8 cellular contexts compared by ENCODE assay signal in the genomic region with DNA sequence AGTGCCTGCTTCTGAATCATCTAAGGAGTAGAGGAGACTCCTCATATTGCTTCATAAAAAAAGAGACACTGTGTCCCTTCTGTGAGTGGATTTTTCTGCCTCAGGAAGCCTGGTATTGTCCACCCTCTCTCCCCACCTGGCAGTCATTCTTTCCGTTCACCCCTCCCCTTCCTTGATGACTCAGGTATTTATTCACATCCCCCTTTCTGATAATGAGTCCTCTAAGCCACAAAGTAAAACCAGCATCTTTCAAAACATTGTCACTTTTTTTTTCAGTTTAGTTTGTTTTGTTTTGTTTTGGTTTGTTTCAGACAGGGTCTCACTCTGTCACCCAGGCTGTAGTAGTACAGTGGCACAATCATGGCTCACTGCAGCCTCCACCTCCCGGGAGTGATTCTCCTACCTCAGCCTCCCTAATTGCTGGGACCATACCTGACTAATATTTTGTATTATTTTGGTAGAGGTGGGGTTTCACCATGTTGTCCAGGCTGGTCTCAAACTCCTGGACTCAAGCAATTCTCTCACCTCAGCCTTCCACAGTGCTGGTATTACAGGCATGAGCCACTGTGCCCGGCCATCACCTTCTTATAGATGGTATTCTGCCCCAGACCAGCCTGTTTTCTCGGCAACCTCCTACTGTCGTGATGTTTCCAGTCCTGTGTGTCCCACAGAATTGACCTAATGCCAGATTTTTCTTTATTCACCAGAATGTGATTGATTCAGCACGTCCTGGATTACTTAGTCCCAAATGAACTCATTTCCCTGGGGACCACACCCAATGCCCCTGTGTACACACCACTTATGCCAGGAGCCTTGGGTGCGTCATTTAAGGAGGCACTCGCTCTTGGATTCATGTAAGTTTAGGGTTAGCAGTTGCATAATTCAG.
DNase-seq lines count a peak whose midpoint lies in the region; ATAC-seq and TF ChIP-seq lines count a peak whose summit lies in the region.

No MANE protein-coding gene starts in this region.

- H3K4me1 Mint-ChIP-seq in T-helper 2 cell treated with Interferon-gamma antibody and Interleukin-4, amounts not matched to agents 5 μg/mL and 100 μg/mL, for 36 hours (ENCODE audit: low read depth) = peaks cover 9% of the 10 kb centered on the region
- H3K4me1 Mint-ChIP-seq in endothelial cell (ENCODE audit: unreplicated experiment) = peaks cover 8% of the 10 kb centered on the region

- H3K27me3 Mint-ChIP-seq in T-helper 2 cell treated with Interferon-gamma antibody and Interleukin-4, amounts not matched to agents 5 μg/mL and 100 μg/mL, for 36 hours (ENCODE audit: low read depth) = peaks cover 21% of the 10 kb centered on the region
- H3K27me3 Mint-ChIP-seq in endothelial cell (ENCODE audit: unreplicated experiment) = peaks cover 5% of the 10 kb centered on the region

- intact Hi-C loops in left ventricle myocardium superior (cut with micrococcal nuclease) = no loop called here

- H3K36me3 Mint-ChIP-seq in T-helper 2 cell treated with Interferon-gamma antibody and Interleukin-4, amounts not matched to agents 5 μg/mL and 100 μg/mL, for 36 hours (ENCODE audit: low read depth) = no peaks in the 10 kb centered on the region
- no peaks in the 10 kb centered on the region for H3K36me3 Mint-ChIP-seq in endothelial cell (ENCODE audit: low read depth, unreplicated experiment)

- no peak overlapping the region for H3K27ac ChIP-seq in substantia nigra (ENCODE audit: low read depth, low read length, poor library complexity, severe bottlenecking)

- DNase-seq in COLO668 (lab: John Stamatoyannopoulos, UW; ENCODE audit: unreplicated experiment) (peak; percentile 32), left ventricle myocardium superior (no peak), substantia nigra (lab: John Stamatoyannopoulos, UW) (no peak), AML-193 (lab: John Stamatoyannopoulos, UW) (no peak), endothelial cell (ENCODE audit: low spot score) (no peak)
- DNase-seq in T-helper 2 cell treated with Interferon-gamma antibody and Interleukin-4, amounts not matched to agents 5 μg/mL and 100 μg/mL, for 36 hours (ENCODE audit: low spot score) = peak; percentile 67

- H3K4me3 Mint-ChIP-seq in T-helper 2 cell treated with Interferon-gamma antibody and Interleukin-4, amounts not matched to agents 5 μg/mL and 100 μg/mL, for 36 hours = peak overlapping the region; percentile 3
- no peak overlapping the region for H3K4me3 Mint-ChIP-seq in endothelial cell (ENCODE audit: unreplicated experiment)

- no peaks in the 10 kb centered on the region for H3K9me3 Mint-ChIP-seq in T-helper 2 cell treated with Interferon-gamma antibody and Interleukin-4, amounts not matched to agents 5 μg/mL and 100 μg/mL, for 36 hours
- H3K9me3 Mint-ChIP-seq in endothelial cell (ENCODE audit: unreplicated experiment) = no peaks in the 10 kb centered on the region

- no peak for TF ChIP-seq CTCF in endothelial cell (IDR thresholded peaks at IDR 0.05; ENCODE audit: unreplicated experiment)

- peak overlapping the region; percentile 8 for H3K27ac Mint-ChIP-seq in T-helper 2 cell treated with Interferon-gamma antibody and Interleukin-4, amounts not matched to agents 5 μg/mL and 100 μg/mL, for 36 hours
- H3K27ac Mint-ChIP-seq in endothelial cell (ENCODE audit: unreplicated experiment) = no peak overlapping the region

- ATAC-seq in GM19372 (IDR thresholded peaks at IDR 0.05; ENCODE audit: low read depth, unreplicated experiment) = peak; percentile 77
- ATAC-seq in HG03175 (IDR thresholded peaks at IDR 0.05; ENCODE audit: unreplicated experiment) = peak; percentile 85
- ATAC-seq in left ventricle myocardium superior = peak; percentile 36

Comparison
In these comparisons a context has a peak if more than half of its experiments do, and no peak if none do; other contexts are left out.
1. DNase-seq: peak in COLO668 (single experiment) and T-helper 2 cell treated with Interferon-gamma antibody and Interleukin-4, amounts not matched to agents 5 μg/mL and 100 μg/mL, for 36 hours (single experiment); none in left ventricle myocardium superior (single experiment), substantia nigra (0 of 49), AML-193 (0 of 2) and endothelial cell (single experiment).
2. Peak in every context shown above with its lines, with median percentiles within 50 percentile points of each other: ATAC-seq.